In genomic region chr20:23419995-23420901, GRCh38 we compare ENCODE assay signal across 8 cellular contexts. TPM values are rescaled to one million over a fixed set of nuclear protein-coding genes. Genes with fewer than 3 reads are reported as not detected.
A peak's percentile ranks its signal among the peaks of the same experiment; 100 is the strongest.
DNase-seq lines count a peak whose midpoint lies in the region; ATAC-seq and TF ChIP-seq lines count a peak whose summit lies in the region.

No MANE protein-coding gene starts in this region.

- H3K4me2 ChIP-seq in DOHH2 (ENCODE audit: low read length) = peak overlapping the region; percentile 86
- peak overlapping the region; percentile 88 for H3K4me2 ChIP-seq in HCT116 (ENCODE audit: low read length)

- H3K27ac ChIP-seq in DOHH2 (ENCODE audit: low read depth, low read length) (no peak overlapping the region), HCT116 (ENCODE audit: low read depth, low read length) (peak overlapping the region; percentile 69; the same call in 1 of the 2 replicates), esophagus squamous epithelium (peak overlapping the region; percentile 96 to 97 (median 96))
- peak overlapping the region; percentile 87 for H3K27ac ChIP-seq in naive thymus-derived CD4-positive, alpha-beta T cell (ENCODE audit: low read depth, low read length)

- DNase-seq in HCT116 (ENCODE audit: low read depth, low spot score) = no peak
- peak; percentile 57 for DNase-seq in NOMO-1 treated with DMSO at 0.1 percent for 48 hours (lab: John Stamatoyannopoulos, UW; ENCODE audit: unreplicated experiment)
- peak; percentile 49 for DNase-seq in activated T-cell treated with anti-CD3 and anti-CD28 coated beads, Interleukin-2, amount 50 U/mL, for 4 hours
- no peak for DNase-seq in esophagus squamous epithelium (lab: John Stamatoyannopoulos, UW)
- DNase-seq in naive thymus-derived CD4-positive, alpha-beta T cell = peak in 8 of 9 donors; percentile 14 to 65 (median 28)
- peak; percentile 56 for DNase-seq in superior temporal gyrus (ENCODE audit: extremely low spot score)
- DNase-seq in UCSD-AML1 (lab: John Stamatoyannopoulos, UW; ENCODE audit: unreplicated experiment) = no peak

- H3K9me2 ChIP-seq in DOHH2 (replicated peaks; ENCODE audit: control insufficient read depth, low read length) (no peaks in the 10 kb centered on the region), HCT116 (ENCODE audit: insufficient read depth) (no peaks in the 10 kb centered on the region)

- peaks cover 7% of the 10 kb centered on the region for H3K27me3 Mint-ChIP-seq in activated T-cell treated with anti-CD3 and anti-CD28 coated beads, Interleukin-2, amount 50 U/mL, for 4 hours (ENCODE audit: low read depth)
- peaks cover 0 to 11% (median 6%) of the 10 kb centered on the region in 5 donors for H3K27me3 Mint-ChIP-seq in naive thymus-derived CD4-positive, alpha-beta T cell

- intact Hi-C loops in HCT116 (cut with micrococcal nuclease) = loop anchor here (10.0 kb wide), 1 partner anchor 55 kb away; the partner anchor contains the start of gene GZF1
- intact Hi-C loops in esophagus squamous epithelium (cut with DNase I) = no loop called here
- intact Hi-C loops in naive thymus-derived CD4-positive, alpha-beta T cell (cut with micrococcal nuclease) = loop anchor here (5.0 to 10.0 kb wide), 3 partner anchors 1572 to 1975 kb away; partner anchors contain the start of genes ABHD12 (in 1 of the 2), ACSS1 (in 1 of the 2) and APMAP (in 1 of the 2)

- 0 out of 2 replicates have a peak, but pooled peaks cover 3% of the 10 kb centered on the region for H3K36me3 ChIP-seq in DOHH2 (ENCODE audit: control insufficient read depth, low read length)
- H3K36me3 ChIP-seq in HCT116 (ENCODE audit: control insufficient read depth in 1 of 2, insufficient read depth in 2 of 2, low read length in 2 of 2) = no peaks in the 10 kb centered on the region
- no peaks in the 10 kb centered on the region for H3K36me3 ChIP-seq in esophagus squamous epithelium
- H3K36me3 ChIP-seq in naive thymus-derived CD4-positive, alpha-beta T cell (ENCODE audit: control insufficient read depth in 2 of 3, insufficient read depth in 3 of 3, low read length in 3 of 3) = peaks cover 0 to 9% (median 0%) of the 10 kb centered on the region in 3 experiments

- WGBS in esophagus squamous epithelium, 2 donors = 0 to 2% methylated on average over 11 to 12 of the region's 58 CpGs

- no peaks in the 10 kb centered on the region for H3K9me3 Mint-ChIP-seq in activated T-cell treated with anti-CD3 and anti-CD28 coated beads, Interleukin-2, amount 50 U/mL, for 4 hours
- no peaks in the 10 kb centered on the region for H3K9me3 Mint-ChIP-seq in naive thymus-derived CD4-positive, alpha-beta T cell

- H2AFZ ChIP-seq in HCT116 (ENCODE audit: low read depth, low read length, poor library complexity, severe bottlenecking) = no peak overlapping the region

- POLR2A ChIA-PET in HCT116 (lab: Charles Lee) = no interaction called here
- POLR2A ChIA-PET in naive thymus-derived CD4-positive, alpha-beta T cell (lab: Charles Lee) = interaction anchor here (1.1 to 3.3 kb wide), 5 partner anchors 9 to 70 kb away, joined by 3 to 30 read pairs (median 6); partner anchors contain the start of gene NXT1

- no peak for TF ChIP-seq RAD21 in HCT116 (IDR thresholded peaks at IDR 0.05; ENCODE audit: low read depth)

- RAD21 ChIA-PET in HCT116 (lab: Charles Lee; ENCODE audit: low non-redundant PET in 1 of 2, low total read pairs in 2 of 2, uncharacterized antibody in 2 of 2, unreplicated experiment in 2 of 2) = no interaction called here

- TF ChIP-seq CTCF in DOHH2 (IDR thresholded peaks at IDR 0.05; ENCODE audit: low read depth, low read length, poor library complexity, severe bottlenecking) = no peak
- no peak for TF ChIP-seq CTCF in HCT116 (IDR thresholded peaks at IDR 0.05 in 2 of 3, conservative IDR thresholded peaks at IDR 0.05 in 1 of 3; ENCODE audit: borderline replicate concordance in 1 of 3, insufficient read depth in 1 of 3, low read depth in 2 of 3, low read length in 2 of 3)
- TF ChIP-seq CTCF in esophagus squamous epithelium (IDR thresholded peaks at IDR 0.05) = no peak

- H3K27me3 ChIP-seq in DOHH2 (ENCODE audit: control insufficient read depth, low read length) (no peaks in the 10 kb centered on the region), HCT116 (ENCODE audit: insufficient read depth, low read length) (no peaks in the 10 kb centered on the region), esophagus squamous epithelium (no peaks in the 10 kb centered on the region)
- no peaks in the 10 kb centered on the region for H3K27me3 ChIP-seq in naive thymus-derived CD4-positive, alpha-beta T cell (ENCODE audit: control insufficient read depth in 2 of 2, insufficient read depth in 2 of 2, low read length in 2 of 2)

- H3K4me1 Mint-ChIP-seq in activated T-cell treated with anti-CD3 and anti-CD28 coated beads, Interleukin-2, amount 50 U/mL, for 4 hours (ENCODE audit: low read depth) = peaks cover 47% of the 10 kb centered on the region
- peaks cover 26 to 63% (median 47%) of the 10 kb centered on the region in 7 donors for H3K4me1 Mint-ChIP-seq in naive thymus-derived CD4-positive, alpha-beta T cell

- H3K9me3 ChIP-seq in DOHH2 (ENCODE audit: control insufficient read depth, insufficient read depth, low read length) = no peaks in the 10 kb centered on the region
- no peaks in the 10 kb centered on the region for H3K9me3 ChIP-seq in HCT116 (ENCODE audit: control insufficient read depth in 1 of 2, insufficient read depth in 1 of 2, low read depth in 1 of 2, low read length in 2 of 2)
- H3K9me3 ChIP-seq in esophagus squamous epithelium = no peaks in the 10 kb centered on the region
- H3K9me3 ChIP-seq in naive thymus-derived CD4-positive, alpha-beta T cell (ENCODE audit: control insufficient read depth in 2 of 3, low read length in 3 of 3) = no peaks in the 10 kb centered on the region

- BruUV-seq in HCT116 (replicated peaks; lab: Mats Ljungman, UMichigan) = TSS peak; percentile 39

- peak overlapping the region; percentile 88 for H3K9ac ChIP-seq in HCT116 (ENCODE audit: low read length)

- H3K4me3 Mint-ChIP-seq in activated T-cell treated with anti-CD3 and anti-CD28 coated beads, Interleukin-2, amount 50 U/mL, for 4 hours = peak overlapping the region; percentile 93
- H3K4me3 Mint-ChIP-seq in naive thymus-derived CD4-positive, alpha-beta T cell = peak overlapping the region; percentile 86 to 98 (median 93)

- peak; percentile 19; the same call in 1 of the 2 replicates for ATAC-seq in HCT116
- peak; percentile 37 to 53 for ATAC-seq in activated T-cell treated with anti-CD3 and anti-CD28 coated beads, Interleukin-2, amount 50 U/mL, for 4 hours
- ATAC-seq in naive thymus-derived CD4-positive, alpha-beta T cell = peak; percentile 21

- CTCF ChIA-PET in HCT116 (lab: Charles Lee) = no interaction called here
- CTCF ChIA-PET in naive thymus-derived CD4-positive, alpha-beta T cell (lab: Charles Lee) = interaction anchor here (1.0 to 3.3 kb wide), 3 partner anchors 23 to 70 kb away, joined by 3 to 22 read pairs (median 3); partner anchors contain the start of gene NXT1

- H3K4me3 ChIP-seq in DOHH2 (ENCODE audit: low read length) (peak overlapping the region; percentile 91), HCT116 (replicated peaks in 1 of 2; ENCODE audit: low read depth in 1 of 2, low read length in 2 of 2) (peak overlapping the region; percentile 83 to 87), esophagus squamous epithelium (peak overlapping the region; percentile 81 to 96 (median 89))
- peak overlapping the region; percentile 84 for H3K4me3 ChIP-seq in naive thymus-derived CD4-positive, alpha-beta T cell (ENCODE audit: low read length)

- H4K20me1 ChIP-seq in DOHH2 (ENCODE audit: control insufficient read depth, insufficient read depth, low read depth, low read length) (no peaks in the 10 kb centered on the region), HCT116 (ENCODE audit: insufficient read depth) (no peaks in the 10 kb centered on the region)

- TF ChIP-seq POLR2A in HCT116 (IDR thresholded peaks at IDR 0.05; ENCODE audit: borderline replicate concordance, extremely low read depth, insufficient read depth, insufficient read length) (no peak), esophagus squamous epithelium (IDR thresholded peaks at IDR 0.05) (no peak)

- peak overlapping the region; percentile 83 to 95 (median 89) for H3K27ac Mint-ChIP-seq in naive thymus-derived CD4-positive, alpha-beta T cell

- H3F3A ChIP-seq in DOHH2 (ENCODE audit: control insufficient read depth, insufficient read depth) = no peaks in the 10 kb centered on the region

- H3K4me1 ChIP-seq in DOHH2 (ENCODE audit: control insufficient read depth, low read length) (peaks cover 18% of the 10 kb centered on the region), HCT116 (ENCODE audit: control insufficient read depth in 1 of 2, insufficient read depth in 2 of 2, low read length in 2 of 2) (peaks cover 2 to 12% of the 10 kb centered on the region in 2 experiments; a peak in 3 of 4 replicates), esophagus squamous epithelium (peaks cover 4 to 56% (median 9%) of the 10 kb centered on the region in 3 donors)
- H3K4me1 ChIP-seq in naive thymus-derived CD4-positive, alpha-beta T cell (ENCODE audit: control insufficient read depth in 2 of 2, insufficient read depth in 2 of 2, low read length in 2 of 2) = peaks cover 7 to 32% of the 10 kb centered on the region in 2 donors

- no peaks in the 10 kb centered on the region for H3K36me3 Mint-ChIP-seq in activated T-cell treated with anti-CD3 and anti-CD28 coated beads, Interleukin-2, amount 50 U/mL, for 4 hours (ENCODE audit: insufficient read depth)
- peaks cover 0 to 6% (median 5%) of the 10 kb centered on the region in 5 donors for H3K36me3 Mint-ChIP-seq in naive thymus-derived CD4-positive, alpha-beta T cell

- H3K79me2 ChIP-seq in DOHH2 (ENCODE audit: control insufficient read depth, low read length) (peaks cover 56% of the 10 kb centered on the region), HCT116 (ENCODE audit: insufficient read depth, low read length) (peaks cover 54% of the 10 kb centered on the region)

RNA-seq across cellular contexts. Expression of gene NAPB, which starts 1.0 kb away (rescaled TPM):
- total RNA-seq in HCT116 (2021; ENCODE audit: unreplicated experiment) (7.9 TPM), esophagus squamous epithelium (10 to 100 TPM in 1 of 4 donors, 1 to 10 TPM in 3; 7.7 to 16.0 (median 8.7) TPM)
- polyA plus RNA-seq in HCT116 (2012) = 2.8 and 3.8 TPM in 2 replicates
- 1 to 10 TPM; 2.5 to 5.2 (median 3.5) TPM for total RNA-seq in activated T-cell treated with anti-CD3 and anti-CD28 coated beads, Interleukin-2, amount 50 U/mL, for 4 hours
- 10 to 100 TPM; 11.4 to 20.4 (median 16.2) TPM for total RNA-seq in naive thymus-derived CD4-positive, alpha-beta T cell
- 1 to 10 TPM; 5.5 to 7.9 TPM for polyA plus RNA-seq in naive thymus-derived CD4-positive, alpha-beta T cell

RNA-seq across cellular contexts. Expression of gene CSTL1, which starts 19.2 kb away (rescaled TPM):
- not detected for total RNA-seq in HCT116 (2021; ENCODE audit: unreplicated experiment)
- not detected in 2 replicates for polyA plus RNA-seq in HCT116 (2012)
- total RNA-seq in activated T-cell treated with anti-CD3 and anti-CD28 coated beads, Interleukin-2, amount 50 U/mL, for 4 hours = not detected
- total RNA-seq in esophagus squamous epithelium = not detected
- total RNA-seq in naive thymus-derived CD4-positive, alpha-beta T cell = not detected
- not detected for polyA plus RNA-seq in naive thymus-derived CD4-positive, alpha-beta T cell

RNA-seq across cellular contexts. Expression of gene CST11, which starts 32.4 kb away (rescaled TPM):
- total RNA-seq in HCT116 (2021; ENCODE audit: unreplicated experiment) = not detected
- polyA plus RNA-seq in HCT116 (2012) = not detected in 2 replicates
- total RNA-seq in activated T-cell treated with anti-CD3 and anti-CD28 coated beads, Interleukin-2, amount 50 U/mL, for 4 hours = not detected
- total RNA-seq in esophagus squamous epithelium = not detected
- total RNA-seq in naive thymus-derived CD4-positive, alpha-beta T cell = not detected
- polyA plus RNA-seq in naive thymus-derived CD4-positive, alpha-beta T cell = not detected

RNA-seq across cellular contexts. Expression of gene GZF1, which starts 58.3 kb away (rescaled TPM):
- total RNA-seq in HCT116 (2021; ENCODE audit: unreplicated experiment) (10.4 TPM), esophagus squamous epithelium (10 to 100 TPM in 1 of 4 donors, 1 to 10 TPM in 3; 3.4 to 11.8 (median 5.1) TPM)
- 15.8 and 17.9 TPM in 2 replicates for polyA plus RNA-seq in HCT116 (2012)
- 10 to 100 TPM in 2 of 3 donors, 1 to 10 TPM in 1; 8.5 to 10.3 (median 10.2) TPM for total RNA-seq in activated T-cell treated with anti-CD3 and anti-CD28 coated beads, Interleukin-2, amount 50 U/mL, for 4 hours
- total RNA-seq in naive thymus-derived CD4-positive, alpha-beta T cell = 10 to 100 TPM; 11.4 to 44.0 (median 19.6) TPM
- polyA plus RNA-seq in naive thymus-derived CD4-positive, alpha-beta T cell = 1 to 10 TPM; 1.4 to 7.8 TPM

Comparison
In these comparisons a context has a peak if more than half of its experiments do, and no peak if none do; other contexts are left out.
1. DNase-seq: peak in NOMO-1 treated with DMSO at 0.1 percent for 48 hours (single experiment), activated T-cell treated with anti-CD3 and anti-CD28 coated beads, Interleukin-2, amount 50 U/mL, for 4 hours (single experiment), naive thymus-derived CD4-positive, alpha-beta T cell (8 of 9) and superior temporal gyrus (single experiment); none in HCT116 (single experiment), esophagus squamous epithelium (single experiment) and UCSD-AML1 (single experiment).
2. Peak in every context shown above with its lines, with median percentiles within 50 percentile points of each other: H3K4me3 ChIP-seq and ATAC-seq.